ENCODE assay signal across 1 cellular context in genomic region chr1:235289859-235290739, GRCh38.
TF ChIP-seq lines count a peak whose summit lies in the region.

No MANE protein-coding gene starts in this region.

TF ChIP-seq in HEK293, 187 proteins besides CTCF, POLR2A, EP300 and RAD21 (continued from another document):
- TF ChIP-seq PRDM6 (tag by site-specific recombination; IDR thresholded peaks at IDR 0.05) (peak; percentile 27; the same call in 1 of the 2 replicates), ZSCAN4 (tag by site-specific recombination; IDR thresholded peaks at IDR 0.05) (no peak), ZNF830 (tag by site-specific recombination; IDR thresholded peaks at IDR 0.05; ENCODE audit: low read depth) (no peak), ZNF394 (tag by site-specific recombination; IDR thresholded peaks at IDR 0.05; ENCODE audit: borderline replicate concordance) (peak; percentile 67), ZBTB7A (tag by site-specific recombination; IDR thresholded peaks at IDR 0.05; ENCODE audit: low read depth) (no peak), ZNF121 (tag by site-specific recombination; IDR thresholded peaks at IDR 0.05) (no peak), ZNF350 (tag by site-specific recombination; IDR thresholded peaks at IDR 0.05) (no peak), ZNF423 (tag by site-specific recombination; IDR thresholded peaks at IDR 0.05) (no peak), SALL2 (tag by site-specific recombination; IDR thresholded peaks at IDR 0.05; ENCODE audit: borderline replicate concordance) (no peak), ZNF404 (tag by site-specific recombination; IDR thresholded peaks at IDR 0.05) (no peak), ZSCAN5A (tag by site-specific recombination; IDR thresholded peaks at IDR 0.05) (no peak), GLIS1 (tag by site-specific recombination; IDR thresholded peaks at IDR 0.05) (no peak), ZNF529 (tag by site-specific recombination; IDR thresholded peaks at IDR 0.05; ENCODE audit: insufficient replicate concordance) (no peak), REPIN1 (tag by site-specific recombination; IDR thresholded peaks at IDR 0.05; ENCODE audit: low read depth) (no peak), ZNF24 (tag by site-specific recombination; IDR thresholded peaks at IDR 0.05) (no peak), ZNF610 (tag by site-specific recombination; IDR thresholded peaks at IDR 0.05; ENCODE audit: borderline replicate concordance) (no peak), KLF10 (tag by site-specific recombination; IDR thresholded peaks at IDR 0.05) (0 out of 2 replicates have a peak, but pooled peaks have one; percentile 26)
